Comparison of ENCODE assay signal across 17 cellular contexts in genomic region chr7:50347693-50348092, GRCh38. TPM values are rescaled to one million over a fixed set of nuclear protein-coding genes. Genes with fewer than 3 reads are reported as not detected.
DNase-seq lines count a peak whose midpoint lies in the region; ATAC-seq and TF ChIP-seq lines count a peak whose summit lies in the region.
"Had no signal": no experiment of that assay in that cellular context is flagged by ENCODE, and none has a peak within 500 bp of the region (broad histone marks: within the 10 kb centered on the region; RNA-seq: fewer than 3 reads in every experiment).

No MANE protein-coding gene starts in this region.

- CTCF ChIA-PET in CD4-positive, alpha-beta T cell (lab: Charles Lee) = interaction anchor here (1.2 to 2.7 kb wide), 4 partner anchors 9 to 142 kb away, joined by 5 to 12 read pairs (median 8); no protein-coding TSS in a partner anchor

- no peak overlapping the region for H3K4me2 ChIP-seq in DND-41 (ENCODE audit: insufficient read depth, low read length)
- H3K4me2 ChIP-seq: PC-9 had no signal

- H3K36me3 ChIP-seq in DND-41 (ENCODE audit: insufficient read depth, low read length) = peaks cover 88% of the 10 kb centered on the region
- H3K36me3 ChIP-seq: pancreas, sigmoid colon, tibial nerve had no signal

- TF ChIP-seq CTCF in CD4-positive, alpha-beta T cell (IDR thresholded peaks at IDR 0.05) = no peak
- TF ChIP-seq CTCF in DND-41 (IDR thresholded peaks at IDR 0.05; ENCODE audit: borderline replicate concordance, extremely low read depth, low read length, poor library complexity, severe bottlenecking) = no peak
- TF ChIP-seq CTCF in natural killer cell (IDR thresholded peaks at IDR 0.05) = no peak

- H3K9ac ChIP-seq in DND-41 (ENCODE audit: low read depth, low read length) = no peak overlapping the region

- POLR2A ChIA-PET in CD4-positive, alpha-beta T cell (lab: Charles Lee) = interaction anchor here (0.9 to 43.3 kb wide), 11 partner anchors 2 to 181 kb away, joined by 3 to 2111 read pairs (median 5); partner anchors contain the start of gene IKZF1

- peaks cover 88% of the 10 kb centered on the region for H3K4me1 ChIP-seq in DND-41 (ENCODE audit: insufficient read depth, low read length)
- H3K4me1 ChIP-seq: pancreas, sigmoid colon had no signal

- no peaks in the 10 kb centered on the region for H3K9me3 Mint-ChIP-seq in CD4-positive, alpha-beta T cell
- no peaks in the 10 kb centered on the region for H3K9me3 Mint-ChIP-seq in natural killer cell

- H3K27me3 ChIP-seq in CD4-positive, alpha-beta T cell (ENCODE audit: control insufficient read depth, insufficient read depth, low read length) = no peaks in the 10 kb centered on the region
- H3K27me3 ChIP-seq in DND-41 (ENCODE audit: insufficient read depth, low read length, poor library complexity) = no peaks in the 10 kb centered on the region
- H3K27me3 ChIP-seq: pancreas, sigmoid colon, tibial nerve had no signal

- H3K4me1 Mint-ChIP-seq in CD4-positive, alpha-beta T cell (ENCODE audit: low read depth) = peaks cover 98% of the 10 kb centered on the region
- H3K4me1 Mint-ChIP-seq in natural killer cell = peaks cover 91 to 96% of the 10 kb centered on the region in 2 donors

- no peaks in the 10 kb centered on the region for H4K20me1 ChIP-seq in DND-41 (ENCODE audit: insufficient read depth, low read length)

- intact Hi-C loops in CD4-positive, alpha-beta T cell (cut with DNase I, micrococcal nuclease) = loop anchor here (1.0 to 2.0 kb wide), 3 partner anchors 9 to 43 kb away; partner anchors contain the start of gene IKZF1 (in 1 of the 2)
- intact Hi-C loops in natural killer cell (cut with micrococcal nuclease) = no loop called here

- peak overlapping the region; percentile 90 for H3K4me3 Mint-ChIP-seq in CD4-positive, alpha-beta T cell
- peak overlapping the region; percentile 66 for H3K4me3 Mint-ChIP-seq in natural killer cell

- H3K4me3 ChIP-seq in DND-41 (ENCODE audit: low read depth in 1 of 2, low read length in 2 of 2) = no peak overlapping the region
- H3K4me3 ChIP-seq: dorsolateral prefrontal cortex, pancreas, PC-9, sigmoid colon, tibial nerve had no signal

- ATAC-seq in CD4-positive, alpha-beta T cell (ENCODE audit: poor library complexity) = peak; percentile 13
- ATAC-seq in DND-41 (ENCODE audit: insufficient read depth, low read depth) (no peak), natural killer cell (no peak), GM21360 (IDR thresholded peaks at IDR 0.05; ENCODE audit: unreplicated experiment) (no peak)
- ATAC-seq: esophagus mucosa, left ventricle myocardium superior, pancreas had no signal

- no peaks in the 10 kb centered on the region for H3K9me3 ChIP-seq in CD4-positive, alpha-beta T cell (ENCODE audit: control insufficient read depth, low read length)
- H3K9me3 ChIP-seq in DND-41 (ENCODE audit: insufficient read depth, low read length, severe bottlenecking) = no peaks in the 10 kb centered on the region
- H3K9me3 ChIP-seq: pancreas, sigmoid colon, tibial nerve had no signal

- H3K27ac ChIP-seq in CD4-positive, alpha-beta T cell (ENCODE audit: low read depth, low read length) = peak overlapping the region; percentile 95
- H3K27ac ChIP-seq in DND-41 (ENCODE audit: low read length) = peak overlapping the region; percentile 51; the same call in 1 of the 2 replicates
- H3K27ac ChIP-seq: dorsolateral prefrontal cortex, pancreas, PC-9, sigmoid colon had no signal

- DNase-seq in CD4-positive, alpha-beta T cell = no peak
- DNase-seq in DND-41 (no peak), natural killer cell (no peak), NCI-H1105 treated with DMSO at 0.1 percent for 48 hours (lab: John Stamatoyannopoulos, UW) (no peak), NCI-H1930 (lab: John Stamatoyannopoulos, UW) (no peak)
- peak; percentile 50 for DNase-seq in activated naive CD4-positive, alpha-beta T cell treated with anti-CD3 and anti-CD28 coated beads, Interleukin-2, amount 50 U/mL, for 16 hours
- DNase-seq: DMS153, dorsolateral prefrontal cortex, left ventricle myocardium superior, NCI-H69, pancreas, PC-9, sigmoid colon had no signal

- no peaks in the 10 kb centered on the region for H3K27me3 Mint-ChIP-seq in CD4-positive, alpha-beta T cell
- H3K27me3 Mint-ChIP-seq in natural killer cell (ENCODE audit: low read depth in 2 of 2) = no peaks in the 10 kb centered on the region

- no peak overlapping the region for H2AFZ ChIP-seq in DND-41 (ENCODE audit: low read depth, low read length)
- H2AFZ ChIP-seq: PC-9 had no signal

- H3K79me2 ChIP-seq in DND-41 (ENCODE audit: insufficient read depth, low read length) = peaks cover 98% of the 10 kb centered on the region

- H3K27ac Mint-ChIP-seq in CD4-positive, alpha-beta T cell = no peak overlapping the region
- H3K27ac Mint-ChIP-seq in natural killer cell = no peak overlapping the region

- peaks cover 91% of the 10 kb centered on the region for H3K36me3 Mint-ChIP-seq in CD4-positive, alpha-beta T cell (ENCODE audit: low read depth)
- peaks cover 7% of the 10 kb centered on the region for H3K36me3 Mint-ChIP-seq in natural killer cell

RNA-seq across cellular contexts. Expression of gene IKZF1, which starts 43.2 kb away (rescaled TPM):
- 100 to 1,000 TPM; 297 to 300 TPM for total RNA-seq in CD4-positive, alpha-beta T cell
- total RNA-seq in natural killer cell = 100 to 1,000 TPM; 294 to 391 (median 350) TPM
- total RNA-seq: PC-9, SK-MEL-5 had no signal
